ENCODE assay signal across 14 cellular contexts in the genomic region with DNA sequence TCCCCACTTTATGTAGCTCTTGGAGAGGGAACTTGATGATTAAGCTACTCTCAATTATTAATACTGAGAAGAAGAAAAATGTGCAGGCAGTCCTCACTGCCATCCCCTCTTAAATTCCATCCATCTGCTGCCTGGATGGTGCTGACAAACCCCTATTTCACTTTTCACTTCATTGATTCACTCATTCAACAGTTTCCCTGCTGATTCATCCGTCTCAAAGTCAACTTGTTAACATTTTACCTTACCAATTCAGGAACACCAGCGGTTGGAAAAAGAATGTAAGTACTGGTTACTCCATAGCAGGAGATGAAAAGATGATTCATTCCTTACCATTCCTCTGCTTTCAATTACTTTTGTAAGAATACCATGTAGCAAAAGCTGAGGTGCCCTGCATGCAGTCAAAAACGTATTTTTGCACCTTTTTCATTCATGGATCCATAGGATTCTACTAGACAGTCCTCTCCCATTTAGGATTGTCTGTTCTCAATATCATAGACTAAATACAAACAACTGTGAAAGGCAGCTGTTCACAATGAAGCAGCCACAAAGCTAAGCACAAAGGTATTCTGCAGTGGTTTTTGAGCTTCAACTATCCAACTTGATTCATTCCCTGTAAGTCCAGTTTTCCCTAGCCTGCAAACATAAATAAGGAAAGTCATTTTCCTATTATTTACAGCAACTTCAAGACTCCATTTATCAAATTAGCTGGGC.
DNase-seq lines count a peak whose midpoint lies in the region; ATAC-seq, FAIRE-seq and TF ChIP-seq lines count a peak whose summit lies in the region.
"Had no signal": no experiment of that assay in that cellular context is flagged by ENCODE, and none has a peak within 500 bp of the region (broad histone marks: within the 10 kb centered on the region; RNA-seq: fewer than 3 reads in every experiment).

No MANE protein-coding gene starts in this region.

- H3K27ac ChIP-seq in pancreas, result no peak overlapping the region
- H3K27ac ChIP-seq: spleen had no signal

- H3K9me3 Mint-ChIP-seq in Caco-2 (ENCODE audit: unreplicated experiment), result peaks cover 26% of the 10 kb centered on the region
- peaks cover 0 to 1% (median 0%) of the 10 kb centered on the region in 9 donors for H3K9me3 Mint-ChIP-seq in naive thymus-derived CD8-positive, alpha-beta T cell
- no peaks in the 10 kb centered on the region for H3K9me3 Mint-ChIP-seq in activated T-helper 1 cell treated with anti-CD3 and anti-CD28 coated beads, Interleukin-12 subunit alpha, Interleukin-12 subunit beta, Interleukin-2, Interleukin-4 antibody, amounts not matched to agents 30 ng/mL and 10 ng/mL and 1 ng/mL, durations not matched to agents 14 hours and 24 hours and 36 hours
- H3K9me3 Mint-ChIP-seq: natural killer cell treated with Interleukin-12 subunit alpha and Interleukin-12 subunit beta and Interleukin-15 and Interleukin-18, amount 100 ng/mL, for 72 hours had no signal

- H3K36me3 Mint-ChIP-seq in Caco-2 (ENCODE audit: insufficient read depth, unreplicated experiment), result no peaks in the 10 kb centered on the region
- no peaks in the 10 kb centered on the region for H3K36me3 Mint-ChIP-seq in naive thymus-derived CD8-positive, alpha-beta T cell
- H3K36me3 Mint-ChIP-seq in activated T-helper 1 cell treated with anti-CD3 and anti-CD28 coated beads, Interleukin-12 subunit alpha, Interleukin-12 subunit beta, Interleukin-2, Interleukin-4 antibody, amounts not matched to agents 30 ng/mL and 10 ng/mL and 1 ng/mL, durations not matched to agents 14 hours and 24 hours and 36 hours (ENCODE audit: low read depth), result no peaks in the 10 kb centered on the region
- H3K36me3 Mint-ChIP-seq: natural killer cell treated with Interleukin-12 subunit alpha and Interleukin-12 subunit beta and Interleukin-15 and Interleukin-18, amount 100 ng/mL, for 72 hours had no signal

- WGBS in pancreas, 2 donors, result 63 to 64% methylated on average over 3 of the region's 3 CpGs

- H3K4me3 ChIP-seq in Caco-2 (ENCODE audit: low read depth, low read length), result no peak overlapping the region
- H3K4me3 ChIP-seq in choroid plexus epithelial cell (ENCODE audit: low read depth, low read length), result no peak overlapping the region
- no peak overlapping the region for H3K4me3 ChIP-seq in pancreas
- H3K4me3 ChIP-seq: spleen had no signal

- intact Hi-C loops in Caco-2 (cut with micrococcal nuclease; ENCODE audit: unreplicated experiment) (no loop called here), pancreas (cut with DNase I) (no loop called here)
- intact Hi-C loops in activated T-helper 1 cell treated with anti-CD3 and anti-CD28 coated beads, Interleukin-12 subunit alpha, Interleukin-12 subunit beta, Interleukin-2, Interleukin-4 antibody, amounts not matched to agents 30 ng/mL and 10 ng/mL and 1 ng/mL, durations not matched to agents 14 hours and 24 hours and 36 hours (cut with micrococcal nuclease), result no loop called here

- no peak for DNase-seq in Caco-2
- DNase-seq in LHCN-M2 (ENCODE audit: low read depth), result peak; percentile 71
- DNase-seq in choroid plexus epithelial cell (ENCODE audit: low read depth), result peak; percentile 92
- no peak for DNase-seq in naive thymus-derived CD8-positive, alpha-beta T cell
- DNase-seq in activated T-helper 1 cell treated with anti-CD3 and anti-CD28 coated beads, Interleukin-12 subunit alpha, Interleukin-12 subunit beta, Interleukin-2, Interleukin-4 antibody, amounts not matched to agents 30 ng/mL and 10 ng/mL and 1 ng/mL, durations not matched to agents 14 hours and 24 hours and 36 hours (ENCODE audit: low spot score), result no peak
- DNase-seq in NCI-H82 treated with DMSO at 0.1 percent for 48 hours (lab: John Stamatoyannopoulos, UW; ENCODE audit: unreplicated experiment), result no peak
- DNase-seq in HuH-7.5 (ENCODE audit: low spot score), result no peak
- no peak for DNase-seq in pancreas
- DNase-seq: activated CD4-positive, alpha-beta T cell treated with anti-CD3 and anti-CD28 coated beads for 1 hour; DMS153; NCI-H1048; NCI-H526; spleen had no signal

- no peak for FAIRE-seq in pancreas (lab: Jason Lieb, UNC)

- H3K27me3 Mint-ChIP-seq in Caco-2 (ENCODE audit: insufficient read depth, unreplicated experiment), result no peaks in the 10 kb centered on the region
- peaks cover 7 to 81% (median 39%) of the 10 kb centered on the region in 5 donors for H3K27me3 Mint-ChIP-seq in naive thymus-derived CD8-positive, alpha-beta T cell
- H3K27me3 Mint-ChIP-seq in activated T-helper 1 cell treated with anti-CD3 and anti-CD28 coated beads, Interleukin-12 subunit alpha, Interleukin-12 subunit beta, Interleukin-2, Interleukin-4 antibody, amounts not matched to agents 30 ng/mL and 10 ng/mL and 1 ng/mL, durations not matched to agents 14 hours and 24 hours and 36 hours (ENCODE audit: insufficient read depth), result no peaks in the 10 kb centered on the region

- H3K27me3 ChIP-seq in Caco-2 (replicated peaks; ENCODE audit: control insufficient read depth, insufficient read depth, low read length) (no peaks in the 10 kb centered on the region), pancreas (no peaks in the 10 kb centered on the region)

- BruUV-seq in Caco-2 (replicated peaks; lab: Mats Ljungman, UMichigan), result no TSS peak

- H3K36me3 ChIP-seq in Caco-2 (ENCODE audit: control insufficient read depth, insufficient read depth, low read length), result no peaks in the 10 kb centered on the region
- no peaks in the 10 kb centered on the region for H3K36me3 ChIP-seq in pancreas
- H3K36me3 ChIP-seq: spleen had no signal

- TF ChIP-seq CTCF in Caco-2 (IDR thresholded peaks at IDR 0.05; ENCODE audit: insufficient read depth in 1 of 2, low read depth in 1 of 2, low read length in 1 of 2, severe bottlenecking in 1 of 2, unreplicated experiment in 1 of 2) (no peak), choroid plexus epithelial cell (conservative IDR thresholded peaks at IDR 0.05; ENCODE audit: low read depth, low read length) (no peak), pancreas (IDR thresholded peaks at IDR 0.05) (no peak)

- H3K4me1 Mint-ChIP-seq in Caco-2 (ENCODE audit: low read depth, unreplicated experiment), result peaks cover 24% of the 10 kb centered on the region
- peaks cover 12 to 33% (median 26%) of the 10 kb centered on the region in 4 donors for H3K4me1 Mint-ChIP-seq in naive thymus-derived CD8-positive, alpha-beta T cell
- peaks cover 19% of the 10 kb centered on the region for H3K4me1 Mint-ChIP-seq in activated T-helper 1 cell treated with anti-CD3 and anti-CD28 coated beads, Interleukin-12 subunit alpha, Interleukin-12 subunit beta, Interleukin-2, Interleukin-4 antibody, amounts not matched to agents 30 ng/mL and 10 ng/mL and 1 ng/mL, durations not matched to agents 14 hours and 24 hours and 36 hours (ENCODE audit: low read depth)

- POLR2A ChIA-PET in Caco-2 (lab: Charles Lee), result no interaction called here
- POLR2A ChIA-PET in naive thymus-derived CD8-positive, alpha-beta T cell (lab: Charles Lee), result no interaction called here

- H3K9me3 ChIP-seq in Caco-2 (no peaks in the 10 kb centered on the region), pancreas (no peaks in the 10 kb centered on the region)
- H3K9me3 ChIP-seq: spleen had no signal

- ATAC-seq in naive thymus-derived CD8-positive, alpha-beta T cell, result peak in 1 of 2 donors; percentile 8
- no peak for ATAC-seq in pancreas
- ATAC-seq: natural killer cell treated with Interleukin-12 subunit alpha and Interleukin-12 subunit beta and Interleukin-15 and Interleukin-18, amount 100 ng/mL, for 72 hours had no signal

- H3K27ac Mint-ChIP-seq in Caco-2 (ENCODE audit: unreplicated experiment), result peak overlapping the region; percentile 30
- H3K27ac Mint-ChIP-seq in naive thymus-derived CD8-positive, alpha-beta T cell, result no peak overlapping the region
- H3K27ac Mint-ChIP-seq in activated T-helper 1 cell treated with anti-CD3 and anti-CD28 coated beads, Interleukin-12 subunit alpha, Interleukin-12 subunit beta, Interleukin-2, Interleukin-4 antibody, amounts not matched to agents 30 ng/mL and 10 ng/mL and 1 ng/mL, durations not matched to agents 14 hours and 24 hours and 36 hours, result no peak overlapping the region
- H3K27ac Mint-ChIP-seq: natural killer cell treated with Interleukin-12 subunit alpha and Interleukin-12 subunit beta and Interleukin-15 and Interleukin-18, amount 100 ng/mL, for 72 hours had no signal

- peaks cover 23% of the 10 kb centered on the region for H3K4me1 ChIP-seq in Caco-2
- no peaks in the 10 kb centered on the region for H3K4me1 ChIP-seq in pancreas

- no peak overlapping the region for H3K4me3 Mint-ChIP-seq in Caco-2 (ENCODE audit: unreplicated experiment)
- H3K4me3 Mint-ChIP-seq in naive thymus-derived CD8-positive, alpha-beta T cell, result peak overlapping the region in 6 of 10 donors; percentile 12 to 58 (median 36)
- no peak overlapping the region for H3K4me3 Mint-ChIP-seq in activated T-helper 1 cell treated with anti-CD3 and anti-CD28 coated beads, Interleukin-12 subunit alpha, Interleukin-12 subunit beta, Interleukin-2, Interleukin-4 antibody, amounts not matched to agents 30 ng/mL and 10 ng/mL and 1 ng/mL, durations not matched to agents 14 hours and 24 hours and 36 hours
- H3K4me3 Mint-ChIP-seq: natural killer cell treated with Interleukin-12 subunit alpha and Interleukin-12 subunit beta and Interleukin-15 and Interleukin-18, amount 100 ng/mL, for 72 hours had no signal

- CTCF ChIA-PET in Caco-2 (lab: Charles Lee), result no interaction called here

Comparison
In these comparisons a context has a peak if more than half of its experiments do, and no peak if none do; other contexts are left out.
1. DNase-seq: peak in LHCN-M2 (single experiment) and choroid plexus epithelial cell (single experiment); none in Caco-2 (0 of 2), naive thymus-derived CD8-positive, alpha-beta T cell (0 of 10), activated T-helper 1 cell treated with anti-CD3 and anti-CD28 coated beads, Interleukin-12 subunit alpha, Interleukin-12 subunit beta, Interleukin-2, Interleukin-4 antibody, amounts not matched to agents 30 ng/mL and 10 ng/mL and 1 ng/mL, durations not matched to agents 14 hours and 24 hours and 36 hours (single experiment), NCI-H82 treated with DMSO at 0.1 percent for 48 hours (single experiment), HuH-7.5 (single experiment) and pancreas (0 of 6).
2. H3K4me3 Mint-ChIP-seq: peak in naive thymus-derived CD8-positive, alpha-beta T cell (6 of 10); none in Caco-2 (single experiment) and activated T-helper 1 cell treated with anti-CD3 and anti-CD28 coated beads, Interleukin-12 subunit alpha, Interleukin-12 subunit beta, Interleukin-2, Interleukin-4 antibody, amounts not matched to agents 30 ng/mL and 10 ng/mL and 1 ng/mL, durations not matched to agents 14 hours and 24 hours and 36 hours (single experiment).